In genomic region chr4:2862528-2862927, GRCh38 we compare ENCODE assay signal across 10 cellular contexts. TPM values are rescaled to one million over a fixed set of nuclear protein-coding genes. Genes with fewer than 3 reads are reported as not detected.
A peak's percentile ranks its signal among the peaks of the same experiment; 100 is the strongest.
DNase-seq lines count a peak whose midpoint lies in the region; ATAC-seq, FAIRE-seq and TF ChIP-seq lines count a peak whose summit lies in the region.
"Had no signal": no experiment of that assay in that cellular context is flagged by ENCODE, and none has a peak within 500 bp of the region (broad histone marks: within the 10 kb centered on the region; RNA-seq: fewer than 3 reads in every experiment).

No MANE protein-coding gene starts in this region.

- ATAC-seq in central memory CD8-positive, alpha-beta T cell (replicated peaks; ENCODE audit: extremely low read depth, poor library complexity, severe bottlenecking): no peak
- ATAC-seq in mucosa of descending colon: peak; percentile 61
- ATAC-seq in HG03520 (IDR thresholded peaks at IDR 0.05; ENCODE audit: unreplicated experiment): no peak

- H3K27me3 Mint-ChIP-seq in central memory CD8-positive, alpha-beta T cell: no peaks in the 10 kb centered on the region

- no peak overlapping the region for H3K4me3 ChIP-seq in mucosa of descending colon
- H3K4me3 ChIP-seq: skin epidermis had no signal

- TF ChIP-seq POLR2A in GM12892 (IDR thresholded peaks at IDR 0.05; ENCODE audit: low read depth, low read length): no peak

- TF ChIP-seq CTCF in mucosa of descending colon (IDR thresholded peaks at IDR 0.05): no peak

- peak; percentile 40 for DNase-seq in AG08396 (ENCODE audit: low spot score)
- DNase-seq in HT1080 (ENCODE audit: low read depth): peak; percentile 39
- DNase-seq in central memory CD8-positive, alpha-beta T cell (ENCODE audit: low spot score in 2 of 2): no peak
- no peak for DNase-seq in mucosa of descending colon
- no peak for DNase-seq in G401 (ENCODE audit: low spot score)
- DNase-seq in NCI-H1694 (lab: John Stamatoyannopoulos, UW): no peak
- no peak for DNase-seq in GM12892 (ENCODE audit: insufficient read length)

- H3K36me3 Mint-ChIP-seq in central memory CD8-positive, alpha-beta T cell (ENCODE audit: insufficient read depth): peaks cover 5% of the 10 kb centered on the region

- H3K4me3 Mint-ChIP-seq in central memory CD8-positive, alpha-beta T cell: no peak overlapping the region

- no peaks in the 10 kb centered on the region for H3K36me3 ChIP-seq in mucosa of descending colon (ENCODE audit: low read depth)

- intact Hi-C loops in mucosa of descending colon (cut with DNase I, micrococcal nuclease): loop anchor here in 1 of 2 donors (10.0 kb wide), 1 partner anchor 78 kb away; no protein-coding TSS in a partner anchor

- no peaks in the 10 kb centered on the region for H3K9me3 ChIP-seq in mucosa of descending colon

- H3K27ac Mint-ChIP-seq in central memory CD8-positive, alpha-beta T cell (ENCODE audit: low read depth): peak overlapping the region; percentile 16

- peaks cover 78% of the 10 kb centered on the region for H3K4me1 Mint-ChIP-seq in central memory CD8-positive, alpha-beta T cell

- H3K9me3 Mint-ChIP-seq in central memory CD8-positive, alpha-beta T cell: no peaks in the 10 kb centered on the region

- in situ Hi-C loops in G401 (cut with HindIII; ENCODE audit: low sequenced_read_pairs): no loop called here

- FAIRE-seq in GM12892 (lab: Jason Lieb, UNC): no peak
- FAIRE-seq: colon had no signal

- peaks cover 82% of the 10 kb centered on the region for H3K4me1 ChIP-seq in mucosa of descending colon (ENCODE audit: low read depth)

RNA-seq across cellular contexts. Expression of gene ADD1, which starts 18.9 kb away (rescaled TPM):
- 102 and 129 TPM in 2 replicates for total RNA-seq in HT1080 (2014; rRNA removed; shearing (Covaris generic))
- 66.5 and 81.5 TPM in 2 replicates for polyA plus RNA-seq in HT1080 (2015; cell fraction: cytosol; rRNA removed)
- polyA plus RNA-seq in HT1080 (2015; cell fraction: nucleus; rRNA removed): 107 and 115 TPM in 2 replicates
- total RNA-seq in mucosa of descending colon: 100 to 1,000 TPM; 201 to 373 (median 261) TPM
- total RNA-seq in G401 (2014; rRNA removed; shearing (Covaris generic)): 82.3 and 121 TPM in 2 replicates
- polyA plus RNA-seq in GM12892 (2012; ENCODE audit: missing spikeins): 77.1 TPM

Comparison
In these comparisons a context has a peak if more than half of its experiments do, and no peak if none do; other contexts are left out.
1. DNase-seq: peak in AG08396 (single experiment) and HT1080 (single experiment); none in central memory CD8-positive, alpha-beta T cell (0 of 2), mucosa of descending colon (0 of 3), G401 (single experiment), NCI-H1694 (single experiment) and GM12892 (single experiment).